14 cellular contexts compared by ENCODE assay signal in the genomic region with DNA sequence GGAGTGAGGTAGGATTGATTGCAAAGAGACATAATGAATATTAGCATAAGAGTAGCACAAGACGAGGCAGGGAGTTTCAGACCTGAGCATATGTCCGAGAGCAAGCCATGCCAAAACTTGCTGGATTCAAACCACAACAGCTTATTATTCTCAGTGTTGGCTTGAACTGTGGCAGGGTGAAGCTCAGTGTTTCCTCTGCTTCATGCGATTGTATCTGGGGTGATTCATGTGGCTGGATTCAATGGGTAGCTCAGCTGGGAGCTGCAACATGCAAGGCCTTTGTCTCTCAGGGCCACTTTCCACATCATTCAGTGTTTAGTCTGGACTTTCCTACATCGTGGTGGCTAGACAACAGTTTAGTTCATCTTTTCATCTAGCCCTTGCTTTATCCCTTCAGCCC. TPM values are rescaled to one million over a fixed set of nuclear protein-coding genes. Genes with fewer than 3 reads are reported as not detected.
DNase-seq lines count a peak whose midpoint lies in the region; ATAC-seq and TF ChIP-seq lines count a peak whose summit lies in the region.
"Had no signal": no experiment of that assay in that cellular context is flagged by ENCODE, and none has a peak within 500 bp of the region (broad histone marks: within the 10 kb centered on the region; RNA-seq: fewer than 3 reads in every experiment).

No MANE protein-coding gene starts in this region.

- 36% methylated on average over 4 of the region's 4 CpGs for WGBS in smooth muscle cell (ENCODE audit: low lambda C conversion rate)

- peaks cover 7% of the 10 kb centered on the region; the same call in 1 of the 2 replicates for H3K4me1 Mint-ChIP-seq in WTC11
- no peaks in the 10 kb centered on the region for H3K4me1 Mint-ChIP-seq in activated CD8-positive, alpha-beta T cell treated with anti-CD3 and anti-CD28 coated beads, Interleukin-2, amount 10 ng/mL, durations not matched to agents 7 days and 5 days (ENCODE audit: low read depth)
- H3K4me1 Mint-ChIP-seq: nephron progenitor cell had no signal

- H3K9me3 Mint-ChIP-seq in WTC11: peaks cover 3% of the 10 kb centered on the region; the same call in 1 of the 2 replicates
- H3K9me3 Mint-ChIP-seq in activated CD8-positive, alpha-beta T cell treated with anti-CD3 and anti-CD28 coated beads, Interleukin-2, amount 10 ng/mL, durations not matched to agents 7 days and 5 days (ENCODE audit: insufficient read depth): no peaks in the 10 kb centered on the region
- H3K9me3 Mint-ChIP-seq: nephron progenitor cell had no signal

- intact Hi-C loops in PC-9 (cut with micrococcal nuclease; ENCODE audit: unreplicated experiment): no loop called here

- H3K9me3 ChIP-seq in smooth muscle cell (replicated peaks; ENCODE audit: low read depth) (no peaks in the 10 kb centered on the region), PC-9 (ENCODE audit: insufficient read depth, low read depth) (no peaks in the 10 kb centered on the region)

- H3K36me3 Mint-ChIP-seq in WTC11: no peaks in the 10 kb centered on the region
- H3K36me3 Mint-ChIP-seq in activated CD8-positive, alpha-beta T cell treated with anti-CD3 and anti-CD28 coated beads, Interleukin-2, amount 10 ng/mL, durations not matched to agents 7 days and 5 days (ENCODE audit: low read depth): no peaks in the 10 kb centered on the region

- no peaks in the 10 kb centered on the region for H3K27me3 Mint-ChIP-seq in WTC11 (ENCODE audit: low read depth)
- H3K27me3 Mint-ChIP-seq in activated CD8-positive, alpha-beta T cell treated with anti-CD3 and anti-CD28 coated beads, Interleukin-2, amount 10 ng/mL, durations not matched to agents 7 days and 5 days (ENCODE audit: low read depth): no peaks in the 10 kb centered on the region

- no peaks in the 10 kb centered on the region for H3K9me2 ChIP-seq in PC-9 (ENCODE audit: insufficient read depth)

- H3K36me3 ChIP-seq in smooth muscle cell (ENCODE audit: low read depth) (no peaks in the 10 kb centered on the region), PC-9 (ENCODE audit: low read depth) (no peaks in the 10 kb centered on the region)

- peak; percentile 48; the same call in 1 of the 2 replicates for ATAC-seq in WTC11
- no peak for ATAC-seq in activated CD8-positive, alpha-beta T cell treated with anti-CD3 and anti-CD28 coated beads, Interleukin-2, amount 10 ng/mL, durations not matched to agents 7 days and 5 days

- no peak overlapping the region for H3K4me3 ChIP-seq in fibroblast of the aortic adventitia (ENCODE audit: low read depth, low read length)
- no peak overlapping the region for H3K4me3 ChIP-seq in smooth muscle cell
- H3K4me3 ChIP-seq in PC-9: no peak overlapping the region

- H3K27me3 ChIP-seq in smooth muscle cell (ENCODE audit: low read depth): no peaks in the 10 kb centered on the region
- no peaks in the 10 kb centered on the region for H3K27me3 ChIP-seq in PC-9 (ENCODE audit: insufficient read depth, low read depth)

- TF ChIP-seq CTCF in WTC11 (IDR thresholded peaks at IDR 0.05) (no peak), fibroblast of the aortic adventitia (IDR thresholded peaks at IDR 0.05; ENCODE audit: insufficient read depth, low read length) (no peak), smooth muscle cell (IDR thresholded peaks at IDR 0.05; ENCODE audit: borderline replicate concordance, insufficient read depth, poor library complexity, severe bottlenecking) (no peak), PC-9 (conservative IDR thresholded peaks at IDR 0.05) (no peak)

- H3K4me2 ChIP-seq in smooth muscle cell (peak overlapping the region; percentile 25), PC-9 (no peak overlapping the region)

- H3K4me1 ChIP-seq in smooth muscle cell (ENCODE audit: low read depth) (no peaks in the 10 kb centered on the region), PC-9 (replicated peaks; ENCODE audit: insufficient read depth) (no peaks in the 10 kb centered on the region)

- peak overlapping the region; percentile 22 for H3K27ac ChIP-seq in smooth muscle cell (ENCODE audit: low read depth)
- no peak overlapping the region for H3K27ac ChIP-seq in PC-9
- H3K27ac ChIP-seq: 22Rv1 had no signal

- H3K4me3 Mint-ChIP-seq in WTC11: no peak overlapping the region
- H3K4me3 Mint-ChIP-seq in activated CD8-positive, alpha-beta T cell treated with anti-CD3 and anti-CD28 coated beads, Interleukin-2, amount 10 ng/mL, durations not matched to agents 7 days and 5 days: no peak overlapping the region
- H3K4me3 Mint-ChIP-seq: nephron progenitor cell had no signal

- H2AFZ ChIP-seq in smooth muscle cell (ENCODE audit: low read depth) (peak overlapping the region; percentile 2), PC-9 (no peak overlapping the region)

- H4K20me1 ChIP-seq in smooth muscle cell (ENCODE audit: low read depth) (no peaks in the 10 kb centered on the region), PC-9 (ENCODE audit: insufficient read depth) (no peaks in the 10 kb centered on the region)

- H3F3A ChIP-seq in smooth muscle cell (ENCODE audit: low read depth) (no peaks in the 10 kb centered on the region), PC-9 (ENCODE audit: insufficient read depth, low read depth) (no peaks in the 10 kb centered on the region)

- POLR2A ChIA-PET in WTC11 (lab: Charles Lee) (no interaction called here), PC-9 (lab: Charles Lee; ENCODE audit: unreplicated experiment) (no interaction called here)
- POLR2A ChIA-PET in activated CD8-positive, alpha-beta T cell treated with anti-CD3 and anti-CD28 coated beads, Interleukin-2, amount 10 ng/mL, durations not matched to agents 7 days and 5 days (lab: Charles Lee): no interaction called here

- no peak overlapping the region for H3K27ac Mint-ChIP-seq in WTC11
- no peak overlapping the region for H3K27ac Mint-ChIP-seq in activated CD8-positive, alpha-beta T cell treated with anti-CD3 and anti-CD28 coated beads, Interleukin-2, amount 10 ng/mL, durations not matched to agents 7 days and 5 days
- H3K27ac Mint-ChIP-seq: nephron progenitor cell had no signal

- no peak overlapping the region for H3K9ac ChIP-seq in smooth muscle cell (ENCODE audit: low read depth)

- peak; percentile 50 for DNase-seq in DMS 273 (lab: John Stamatoyannopoulos, UW; ENCODE audit: unreplicated experiment)
- DNase-seq in DMS 273 treated with DMSO at 0.1 percent for 48 hours (lab: John Stamatoyannopoulos, UW): no peak
- no peak for DNase-seq in WTC11 (ENCODE audit: low spot score)
- peak; percentile 98 for DNase-seq in fibroblast of the aortic adventitia (ENCODE audit: low read depth)
- no peak for DNase-seq in smooth muscle cell (lab: John Stamatoyannopoulos, UW; ENCODE audit: unreplicated experiment)
- no peak for DNase-seq in activated CD8-positive, alpha-beta T cell treated with anti-CD3 and anti-CD28 coated beads, Interleukin-2, amount 10 ng/mL, durations not matched to agents 7 days and 5 days
- no peak for DNase-seq in PC-9
- no peak for DNase-seq in NCI-H146 treated with DMSO at 0.1 percent for 48 hours (lab: John Stamatoyannopoulos, UW; ENCODE audit: unreplicated experiment)
- DNase-seq: activated naive CD4-positive, alpha-beta T cell; MV-4-11; NCI-H2171 treated with DMSO at 0.1 percent for 48 hours; nephron progenitor cell; small intestine had no signal

- CTCF ChIA-PET in WTC11 (lab: Charles Lee) (no interaction called here), PC-9 (lab: Charles Lee) (no interaction called here)
- CTCF ChIA-PET in activated CD8-positive, alpha-beta T cell treated with anti-CD3 and anti-CD28 coated beads, Interleukin-2, amount 10 ng/mL, durations not matched to agents 7 days and 5 days (lab: Charles Lee): no interaction called here

- no TSS peak for BruUV-seq in PC-9 (replicated peaks; lab: Mats Ljungman, UMichigan)

- H3K79me2 ChIP-seq in smooth muscle cell (ENCODE audit: low read depth) (no peaks in the 10 kb centered on the region), PC-9 (ENCODE audit: low read depth) (no peaks in the 10 kb centered on the region)

TF ChIP-seq in WTC11, 78 proteins besides CTCF, POLR2A, EP300 and RAD21 (continues in another document):
- TF ChIP-seq, protein P1, sequence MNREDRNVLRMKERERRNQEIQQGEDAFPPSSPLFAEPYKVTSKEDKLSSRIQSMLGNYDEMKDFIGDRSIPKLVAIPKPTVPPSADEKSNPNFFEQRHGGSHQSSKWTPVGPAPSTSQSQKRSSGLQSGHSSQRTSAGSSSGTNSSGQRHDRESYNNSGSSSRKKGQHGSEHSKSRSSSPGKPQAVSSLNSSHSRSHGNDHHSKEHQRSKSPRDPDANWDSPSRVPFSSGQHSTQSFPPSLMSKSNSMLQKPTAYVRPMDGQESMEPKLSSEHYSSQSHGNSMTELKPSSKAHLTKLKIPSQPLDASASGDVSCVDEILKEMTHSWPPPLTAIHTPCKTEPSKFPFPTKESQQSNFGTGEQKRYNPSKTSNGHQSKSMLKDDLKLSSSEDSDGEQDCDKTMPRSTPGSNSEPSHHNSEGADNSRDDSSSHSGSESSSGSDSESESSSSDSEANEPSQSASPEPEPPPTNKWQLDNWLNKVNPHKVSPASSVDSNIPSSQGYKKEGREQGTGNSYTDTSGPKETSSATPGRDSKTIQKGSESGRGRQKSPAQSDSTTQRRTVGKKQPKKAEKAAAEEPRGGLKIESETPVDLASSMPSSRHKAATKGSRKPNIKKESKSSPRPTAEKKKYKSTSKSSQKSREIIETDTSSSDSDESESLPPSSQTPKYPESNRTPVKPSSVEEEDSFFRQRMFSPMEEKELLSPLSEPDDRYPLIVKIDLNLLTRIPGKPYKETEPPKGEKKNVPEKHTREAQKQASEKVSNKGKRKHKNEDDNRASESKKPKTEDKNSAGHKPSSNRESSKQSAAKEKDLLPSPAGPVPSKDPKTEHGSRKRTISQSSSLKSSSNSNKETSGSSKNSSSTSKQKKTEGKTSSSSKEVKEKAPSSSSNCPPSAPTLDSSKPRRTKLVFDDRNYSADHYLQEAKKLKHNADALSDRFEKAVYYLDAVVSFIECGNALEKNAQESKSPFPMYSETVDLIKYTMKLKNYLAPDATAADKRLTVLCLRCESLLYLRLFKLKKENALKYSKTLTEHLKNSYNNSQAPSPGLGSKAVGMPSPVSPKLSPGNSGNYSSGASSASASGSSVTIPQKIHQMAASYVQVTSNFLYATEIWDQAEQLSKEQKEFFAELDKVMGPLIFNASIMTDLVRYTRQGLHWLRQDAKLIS (CRISPR knock-in tag; IDR thresholded peaks at IDR 0.05; ENCODE audit: borderline replicate concordance): no peak
- TF ChIP-seq NFYB (CRISPR knock-in tag; conservative IDR thresholded peaks at IDR 0.05; ENCODE audit: low read depth) (no peak), MYBL2 (CRISPR knock-in tag; IDR thresholded peaks at IDR 0.05) (no peak), MXD4 (CRISPR knock-in tag; IDR thresholded peaks at IDR 0.05; ENCODE audit: borderline replicate concordance) (no peak)

RNA-seq across cellular contexts. Expression of gene E2F7, which starts 22.1 kb away (rescaled TPM):
- total RNA-seq in WTC11 (2021) (19.8 to 28.4 TPM (median 22.3 TPM) in 3 replicates), fibroblast of the aortic adventitia (ENCODE audit: low replicate concordance) (2.3 and 23.4 TPM in 2 replicates), smooth muscle cell (13.6 and 16.0 TPM in 2 replicates), PC-9 (2021) (9.8 and 14.6 TPM in 2 replicates)
- 5.1 and 8.3 TPM in 2 replicates for polyA plus RNA-seq in smooth muscle cell
- 10 to 100 TPM; 23.8 to 25.3 TPM for total RNA-seq in activated CD8-positive, alpha-beta T cell treated with anti-CD3 and anti-CD28 coated beads, Interleukin-2, amount 10 ng/mL, durations not matched to agents 7 days and 5 days

Comparison
In these comparisons a context has a peak if more than half of its experiments do, and no peak if none do; other contexts are left out.
1. DNase-seq: peak in DMS 273 (single experiment) and fibroblast of the aortic adventitia (single experiment); none in DMS 273 treated with DMSO at 0.1 percent for 48 hours (single experiment), WTC11 (single experiment), smooth muscle cell (single experiment), activated CD8-positive, alpha-beta T cell treated with anti-CD3 and anti-CD28 coated beads, Interleukin-2, amount 10 ng/mL, durations not matched to agents 7 days and 5 days (single experiment), PC-9 (0 of 2) and NCI-H146 treated with DMSO at 0.1 percent for 48 hours (single experiment).